In the genomic region with DNA sequence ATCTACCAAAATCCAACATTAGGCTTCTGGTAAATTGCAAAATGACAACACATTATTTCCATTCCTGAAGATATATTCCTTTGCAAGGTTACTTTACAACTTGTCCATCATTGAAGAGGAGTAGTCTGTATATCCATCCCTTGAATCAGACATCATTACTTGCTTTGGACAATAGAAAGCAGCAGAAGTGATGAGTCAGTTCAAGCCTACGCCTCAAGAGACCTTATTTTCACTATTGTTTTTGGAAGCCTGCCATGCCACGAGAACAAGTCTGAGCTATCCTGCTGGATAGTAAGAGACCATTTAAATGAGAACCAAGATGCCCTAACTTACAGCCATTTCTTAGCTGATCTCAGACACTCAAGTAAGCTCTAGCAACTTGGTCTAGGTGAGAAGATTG, we compare ENCODE assay signal across 8 cellular contexts.
DNase-seq lines count a peak whose midpoint lies in the region; ATAC-seq, FAIRE-seq and TF ChIP-seq lines count a peak whose summit lies in the region.

No MANE protein-coding gene starts in this region.

- peak; percentile 73 for DNase-seq in Caki2 (ENCODE audit: low read depth)
- DNase-seq in H54 (ENCODE audit: insufficient read length, low spot score): peak; percentile 15
- DNase-seq in M059J (ENCODE audit: low read depth): peak; percentile 84
- DNase-seq in fibroblast of gingiva (ENCODE audit: low read depth): peak; percentile 79
- no peak for DNase-seq in stimulated activated effector memory CD8-positive, alpha-beta T cell treated with anti-CD3 and anti-CD28 coated beads, Interleukin-12 subunit alpha, Interleukin-12 subunit beta, amount 100 ng/mL, for 72 hours (ENCODE audit: low spot score in 2 of 2)
- no peak for DNase-seq in NCI-H1930 (lab: John Stamatoyannopoulos, UW)
- DNase-seq in cardiac septum (ENCODE audit: low spot score): no peak
- no peak for DNase-seq in NCI-H82 treated with DMSO at 0.1 percent for 48 hours (lab: John Stamatoyannopoulos, UW; ENCODE audit: unreplicated experiment)

- in situ Hi-C loops in Caki2 (cut with HindIII; ENCODE audit: low pct_unique_long_range_greater_than_20kb, low sequenced_read_pairs): no loop called here

- peaks cover 3% of the 10 kb centered on the region for H3K9me3 Mint-ChIP-seq in stimulated activated effector memory CD8-positive, alpha-beta T cell treated with anti-CD3 and anti-CD28 coated beads, Interleukin-12 subunit alpha, Interleukin-12 subunit beta, amount 100 ng/mL, for 72 hours

- intact Hi-C loops in cardiac septum (cut with DNase I): no loop called here

- H3K4me1 Mint-ChIP-seq in stimulated activated effector memory CD8-positive, alpha-beta T cell treated with anti-CD3 and anti-CD28 coated beads, Interleukin-12 subunit alpha, Interleukin-12 subunit beta, amount 100 ng/mL, for 72 hours: no peaks in the 10 kb centered on the region

- ATAC-seq in stimulated activated effector memory CD8-positive, alpha-beta T cell treated with anti-CD3 and anti-CD28 coated beads, Interleukin-12 subunit alpha, Interleukin-12 subunit beta, amount 100 ng/mL, for 72 hours: no peak

- no peak overlapping the region for H3K27ac Mint-ChIP-seq in stimulated activated effector memory CD8-positive, alpha-beta T cell treated with anti-CD3 and anti-CD28 coated beads, Interleukin-12 subunit alpha, Interleukin-12 subunit beta, amount 100 ng/mL, for 72 hours

- peak; percentile 85 for FAIRE-seq in H54 (lab: Jason Lieb, UNC)

- H3K4me3 Mint-ChIP-seq in stimulated activated effector memory CD8-positive, alpha-beta T cell treated with anti-CD3 and anti-CD28 coated beads, Interleukin-12 subunit alpha, Interleukin-12 subunit beta, amount 100 ng/mL, for 72 hours: no peak overlapping the region

- TF ChIP-seq POLR2A in H54 (IDR thresholded peaks at IDR 0.05; ENCODE audit: low read depth, low read length): no peak

- no peaks in the 10 kb centered on the region for H3K36me3 Mint-ChIP-seq in stimulated activated effector memory CD8-positive, alpha-beta T cell treated with anti-CD3 and anti-CD28 coated beads, Interleukin-12 subunit alpha, Interleukin-12 subunit beta, amount 100 ng/mL, for 72 hours

Comparison
In these comparisons a context has a peak if more than half of its experiments do, and no peak if none do; other contexts are left out.
1. DNase-seq: peak in Caki2 (single experiment), H54 (single experiment), M059J (single experiment) and fibroblast of gingiva (single experiment); none in stimulated activated effector memory CD8-positive, alpha-beta T cell treated with anti-CD3 and anti-CD28 coated beads, Interleukin-12 subunit alpha, Interleukin-12 subunit beta, amount 100 ng/mL, for 72 hours (0 of 2), NCI-H1930 (0 of 2), cardiac septum (single experiment) and NCI-H82 treated with DMSO at 0.1 percent for 48 hours (single experiment).